In the genomic region with DNA sequence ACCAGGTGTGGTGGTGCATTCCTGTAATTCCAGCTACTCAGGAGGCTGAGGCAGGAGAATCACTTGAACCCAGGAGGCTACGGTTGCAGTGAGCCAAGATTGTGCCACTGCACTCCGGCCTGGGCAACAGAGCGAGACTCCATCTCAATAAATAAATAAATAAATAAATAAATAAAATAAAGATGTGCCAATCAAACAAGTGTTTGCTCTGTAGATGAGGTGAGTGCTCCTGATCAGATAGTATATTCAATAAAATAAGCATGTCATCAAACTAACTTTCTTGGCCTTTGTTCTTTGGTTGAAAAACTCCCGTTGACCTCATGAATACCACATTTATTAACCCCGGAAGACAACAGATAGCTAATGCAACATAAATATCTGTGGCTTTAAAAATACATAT, we compare ENCODE assay signal across 7 cellular contexts. TPM values are rescaled to one million over a fixed set of nuclear protein-coding genes. Genes with fewer than 3 reads are reported as not detected.
DNase-seq lines count a peak whose midpoint lies in the region; ATAC-seq and TF ChIP-seq lines count a peak whose summit lies in the region.
"Not testable (repeated sequence)": the region's sequence is repeated elsewhere in the genome, so short reads cannot be mapped to it uniquely, and the experiment has no call there.

No MANE protein-coding gene starts in this region.

- not testable (repeated sequence) for TF ChIP-seq CTCF in fibroblast of mammary gland (conservative IDR thresholded peaks at IDR 0.05; ENCODE audit: control insufficient read depth, insufficient read depth, low read depth, low read length); nephron progenitor cell (IDR thresholded peaks at IDR 0.05); spleen (IDR thresholded peaks at IDR 0.05 in 8 of 11, conservative IDR thresholded peaks at IDR 0.05 in 3 of 11)

- H3K36me3 Mint-ChIP-seq in T-helper 17 cell (ENCODE audit: low read depth); nephron progenitor cell (ENCODE audit: low read depth): not testable (repeated sequence)

- WGBS in spleen, 5 donors: 74 to 84% (median 78%) methylated on average over 5 of the region's 5 CpGs

- H3K4me1 Mint-ChIP-seq in T-helper 17 cell: peaks cover 20% of the 10 kb centered on the region
- H3K4me1 Mint-ChIP-seq in nephron progenitor cell: peaks cover 60% of the 10 kb centered on the region

- H3K27ac ChIP-seq in caudate nucleus (ENCODE audit: low read depth, low read length): peak overlapping the region; percentile 96
- peak overlapping the region; percentile 89 for H3K27ac ChIP-seq in layer of hippocampus (ENCODE audit: low read depth, low read length)
- H3K27ac ChIP-seq in spleen: peak overlapping the region in 7 of 8 donors; percentile 35 to 78 (median 68)

- intact Hi-C loops in spleen (cut with DNase I; ENCODE audit: low total_unique reads): not testable (repeated sequence)

- H3K9me3 ChIP-seq in T-helper 17 cell (ENCODE audit: control insufficient read depth, low read length, poor library complexity, severe bottlenecking); spleen: not testable (repeated sequence)

- CTCF ChIA-PET in HEK293T (lab: Yijun Ruan, JAX): interaction anchor here (0.7 to 4.1 kb wide), 6 partner anchors 9 to 224 kb away, joined by 3 to 17 read pairs (median 6); no protein-coding TSS in a partner anchor

- H3K27me3 ChIP-seq in layer of hippocampus (ENCODE audit: control insufficient read depth, insufficient read depth, low read length); spleen (replicated peaks in 1 of 7): not testable (repeated sequence)

- not testable (repeated sequence) for H3K4me3 Mint-ChIP-seq in T-helper 17 cell
- H3K4me3 Mint-ChIP-seq in nephron progenitor cell: peak overlapping the region; percentile 90

- POLR2A ChIA-PET in HEK293T (lab: Yijun Ruan, JAX): interaction anchor here (0.9 to 2.2 kb wide), 8 partner anchors 12 to 51 kb away, joined by 3 to 18 read pairs (median 4); no protein-coding TSS in a partner anchor

- not testable (repeated sequence) for ATAC-seq in T-helper 17 cell

- H3K4me3 ChIP-seq in fibroblast of mammary gland (ENCODE audit: control insufficient read depth, low read depth, low read length): peak overlapping the region; percentile 6
- H3K4me3 ChIP-seq in spleen: peak overlapping the region in 4 of 8 donors; percentile 29 to 61 (median 36)

- not testable (repeated sequence) for H3K36me3 ChIP-seq in spleen

- peak overlapping the region; percentile 63 for H3K27ac Mint-ChIP-seq in T-helper 17 cell
- peak overlapping the region; percentile 95 for H3K27ac Mint-ChIP-seq in nephron progenitor cell

- not testable (repeated sequence) for DNase-seq in HEK293T (ENCODE audit: extremely low spot score); T-helper 17 cell; caudate nucleus (lab: John Stamatoyannopoulos, UW); fibroblast of mammary gland (ENCODE audit: low read depth); nephron progenitor cell; spleen

- H3K9me3 Mint-ChIP-seq in nephron progenitor cell: not testable (repeated sequence)

- not testable (repeated sequence) for TF ChIP-seq POLR2A in spleen (IDR thresholded peaks at IDR 0.05)

- peaks cover 0 to 40% (median 6%) of the 10 kb centered on the region in 6 donors for H3K4me1 ChIP-seq in spleen

- not testable (repeated sequence) for H3K27me3 Mint-ChIP-seq in T-helper 17 cell; nephron progenitor cell (ENCODE audit: low read depth, poor library complexity)

TF ChIP-seq in HEK293T, 16 proteins besides CTCF, POLR2A, EP300 and RAD21:
- TF ChIP-seq, protein P1, sequence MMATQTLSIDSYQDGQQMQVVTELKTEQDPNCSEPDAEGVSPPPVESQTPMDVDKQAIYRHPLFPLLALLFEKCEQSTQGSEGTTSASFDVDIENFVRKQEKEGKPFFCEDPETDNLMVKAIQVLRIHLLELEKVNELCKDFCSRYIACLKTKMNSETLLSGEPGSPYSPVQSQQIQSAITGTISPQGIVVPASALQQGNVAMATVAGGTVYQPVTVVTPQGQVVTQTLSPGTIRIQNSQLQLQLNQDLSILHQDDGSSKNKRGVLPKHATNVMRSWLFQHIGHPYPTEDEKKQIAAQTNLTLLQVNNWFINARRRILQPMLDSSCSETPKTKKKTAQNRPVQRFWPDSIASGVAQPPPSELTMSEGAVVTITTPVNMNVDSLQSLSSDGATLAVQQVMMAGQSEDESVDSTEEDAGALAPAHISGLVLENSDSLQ (IDR thresholded peaks at IDR 0.05): peak; percentile 52

RNA-seq across cellular contexts. Expression of a gene that starts 0.5 kb away (rescaled TPM):
- 1 to 10 TPM; 4.3 to 9.5 TPM for total RNA-seq in T-helper 17 cell
- total RNA-seq in spleen: 10 to 100 TPM; 28.1 to 77.9 (median 59.1) TPM
- 10 to 100 TPM in 1 of 3 donors, 1 to 10 TPM in 2; 3.2 to 13.3 (median 4.7) TPM for polyA plus RNA-seq in spleen
